ENCODE assay signal across 25 cellular contexts in the genomic region with DNA sequence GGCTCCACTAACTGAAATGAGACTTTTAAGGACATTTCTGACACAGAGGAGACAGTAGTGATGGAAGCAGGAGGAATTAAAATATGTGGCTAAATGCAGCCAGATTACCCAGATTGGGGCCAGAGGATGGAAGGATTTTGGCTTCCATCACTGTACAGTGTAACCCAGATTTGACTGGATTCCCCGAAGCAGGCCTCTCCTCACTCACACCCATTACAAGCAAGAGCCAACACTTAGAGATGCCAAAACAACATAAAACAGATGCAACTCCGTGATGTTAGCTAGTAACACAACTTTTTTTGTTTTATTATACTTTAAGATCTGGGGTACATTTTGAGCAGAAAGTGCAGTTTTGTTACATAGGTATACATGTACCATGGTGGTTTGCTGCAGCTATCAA. TPM values are rescaled to one million over a fixed set of nuclear protein-coding genes. Genes with fewer than 3 reads are reported as not detected.
A peak's percentile ranks its signal among the peaks of the same experiment; 100 is the strongest.
DNase-seq lines count a peak whose midpoint lies in the region; ATAC-seq and TF ChIP-seq lines count a peak whose summit lies in the region.
"Had no signal": no experiment of that assay in that cellular context is flagged by ENCODE, and none has a peak within 500 bp of the region (broad histone marks: within the 10 kb centered on the region; RNA-seq: fewer than 3 reads in every experiment).

No MANE protein-coding gene starts in this region.

- H3K27me3 Mint-ChIP-seq in endothelial cell (ENCODE audit: unreplicated experiment) = peaks cover 13% of the 10 kb centered on the region
- H3K27me3 Mint-ChIP-seq in nephron (ENCODE audit: low read depth) = peaks cover 6% of the 10 kb centered on the region

- ATAC-seq in left ventricle myocardium superior (peak; percentile 81), HG02870 (IDR thresholded peaks at IDR 0.05; ENCODE audit: unreplicated experiment) (no peak), GM18502 (IDR thresholded peaks at IDR 0.05; ENCODE audit: poor library complexity, unreplicated experiment) (no peak)
- ATAC-seq: GM23338 had no signal

- H3K4me3 ChIP-seq in AG04450 (ENCODE audit: low read depth, low read length) = no peak overlapping the region
- H3K4me3 ChIP-seq: GM23338, HAP-1, PC-9 had no signal

- DNase-seq in AG04450 (ENCODE audit: low read depth, low spot score) (no peak), endothelial cell (ENCODE audit: low spot score) (no peak), left ventricle myocardium superior (no peak), HCEC 1CT (no peak)
- DNase-seq in stimulated activated CD4-positive, alpha-beta T cell treated with anti-CD3 and anti-CD28 coated beads, Interleukin-12 subunit alpha, Interleukin-12 subunit beta, amount 100 ng/mL, for 4 hours = no peak
- DNase-seq: C1 segment of cervical spinal cord; CD4-positive, alpha-beta memory T cell; COR-L47; NCI-H1048; NCI-H1417; NCI-H1694 treated with DMSO at 0.1 percent for 48 hours; NCI-H2081; NCI-H2227 treated with DMSO at 0.1 percent for 48 hours; NCI-H526 treated with DMSO at 0.1 percent for 48 hours; PC-9; SHP77 had no signal

- H3K4me1 Mint-ChIP-seq in endothelial cell (ENCODE audit: unreplicated experiment) (peaks cover 58% of the 10 kb centered on the region), nephron (peaks cover 46% of the 10 kb centered on the region)
- H3K4me1 Mint-ChIP-seq: CD4-positive, alpha-beta memory T cell had no signal

- POLR2A ChIA-PET in AG04450 (lab: Yijun Ruan, JAX) = interaction anchor here (1.3 kb wide), 1 partner anchor 55 kb away, joined by 7 read pairs; no protein-coding TSS in a partner anchor

- peaks cover 6% of the 10 kb centered on the region for H3K9me3 ChIP-seq in AG04450 (ENCODE audit: control insufficient read depth, insufficient read depth, low read length)
- H3K9me3 ChIP-seq: HAP-1 had no signal

- H3K27me3 ChIP-seq in AG04450 (ENCODE audit: control insufficient read depth, insufficient read depth, low read length) = no peaks in the 10 kb centered on the region

- H3K27ac Mint-ChIP-seq in endothelial cell (ENCODE audit: unreplicated experiment) (no peak overlapping the region), nephron (peak overlapping the region in 2 of 3 experiments; percentile 88 to 90)
- H3K27ac Mint-ChIP-seq: CD4-positive, alpha-beta memory T cell; GM23338 had no signal

- H3K4me3 Mint-ChIP-seq in endothelial cell (ENCODE audit: unreplicated experiment) = peak overlapping the region; percentile 45
- no peak overlapping the region for H3K4me3 Mint-ChIP-seq in nephron
- H3K4me3 Mint-ChIP-seq: CD4-positive, alpha-beta memory T cell; GM23338 had no signal

- CTCF ChIA-PET in AG04450 (lab: Charles Lee) = interaction anchor here (1.4 kb wide), 1 partner anchor 150 kb away, joined by 5 read pairs; no protein-coding TSS in a partner anchor

- TF ChIP-seq CTCF in AG04450 (IDR thresholded peaks at IDR 0.05; ENCODE audit: low read depth, low read length) (no peak), endothelial cell (IDR thresholded peaks at IDR 0.05; ENCODE audit: unreplicated experiment) (no peak), nephron (IDR thresholded peaks at IDR 0.05; ENCODE audit: unreplicated experiment in 3 of 3) (no peak)

- H3K36me3 Mint-ChIP-seq in endothelial cell (ENCODE audit: low read depth, unreplicated experiment) (peaks cover 63% of the 10 kb centered on the region), nephron (ENCODE audit: low read depth) (no peaks in the 10 kb centered on the region)
- H3K36me3 Mint-ChIP-seq: CD4-positive, alpha-beta memory T cell had no signal

- no peaks in the 10 kb centered on the region for H3K9me3 Mint-ChIP-seq in endothelial cell (ENCODE audit: unreplicated experiment)
- no peaks in the 10 kb centered on the region for H3K9me3 Mint-ChIP-seq in nephron
- H3K9me3 Mint-ChIP-seq: GM23338 had no signal

- intact Hi-C loops in left ventricle myocardium superior (cut with micrococcal nuclease) = no loop called here

- peak overlapping the region; percentile 22 for H3K27ac ChIP-seq in AG04450 (ENCODE audit: low read depth, low read length)
- H3K27ac ChIP-seq: HL-60, PC-9 had no signal

RNA-seq across cellular contexts. Expression of gene TEK, which starts 17.7 kb away (rescaled TPM):
- 34.6 and 35.2 TPM in 2 replicates for polyA plus RNA-seq in AG04450 (2011; rRNA removed)
- polyA minus RNA-seq in AG04450 (2011; rRNA and poly(A)+ RNA removed) = 36.9 and 41.7 TPM in 2 replicates
- 448 TPM for total RNA-seq in endothelial cell (ENCODE audit: unreplicated experiment)
- 22.2 TPM for total RNA-seq in left ventricle myocardium superior
- total RNA-seq: CD4-positive, alpha-beta memory T cell; NCI-H460; PC-9; RPMI7951; SK-MEL-5 had no signal
- polyA plus RNA-seq: CD4-positive, alpha-beta memory T cell had no signal

Comparison
In these comparisons a context has a peak if more than half of its experiments do, and no peak if none do; other contexts are left out.
1. RNA of gene TEK, which starts 17.7 kb away (total RNA-seq): 448 TPM in endothelial cell (single experiment); 22.2 TPM in left ventricle myocardium superior (single experiment); every median in the first group is over 10 times any median in the second.